16 cellular contexts compared by ENCODE assay signal in the genomic region with DNA sequence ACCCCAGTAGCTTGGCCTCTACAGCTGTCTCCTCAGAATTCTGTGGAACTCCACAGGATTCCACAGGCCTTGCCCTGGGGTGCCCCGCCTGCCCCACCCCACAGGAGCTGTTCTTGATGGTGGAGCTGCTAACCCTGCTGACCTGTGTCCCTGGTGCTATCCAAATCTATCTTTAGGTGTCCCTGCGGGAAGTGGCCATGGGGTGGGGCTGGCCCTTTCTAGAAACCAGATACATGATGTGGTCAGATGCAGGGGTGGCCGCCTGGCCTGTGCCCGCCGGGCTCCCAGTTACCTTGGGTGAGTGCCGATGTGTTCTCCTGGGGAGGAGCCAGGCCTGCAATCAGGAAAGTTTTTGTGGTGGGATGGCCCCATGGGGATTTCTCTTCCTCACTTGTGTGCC. TPM values are rescaled to one million over a fixed set of nuclear protein-coding genes. Genes with fewer than 3 reads are reported as not detected.
"Had no signal": no experiment of that assay in that cellular context is flagged by ENCODE, and none has a peak within 500 bp of the region (broad histone marks: within the 10 kb centered on the region; RNA-seq: fewer than 3 reads in every experiment).

No MANE protein-coding gene starts in this region.

- H3K27ac Mint-ChIP-seq: activated CD4-positive, alpha-beta memory T cell treated with anti-CD3 and anti-CD28 coated beads for 36 hours; activated naive CD8-positive, alpha-beta T cell; neural progenitor cell; T-helper 2 cell treated with Interferon-gamma antibody and Interleukin-4, amounts not matched to agents 5 μg/mL and 100 μg/mL, for 36 hours had no signal

- H3K4me3 ChIP-seq: neural progenitor cell, sigmoid colon, SJCRH30, thyroid gland had no signal

- H3K9me3 ChIP-seq: SJCRH30, thyroid gland had no signal

- H3K36me3 Mint-ChIP-seq: activated naive CD8-positive, alpha-beta T cell had no signal

- ATAC-seq: activated T-cell treated with anti-CD3 and anti-CD28 coated beads, Interleukin-2, amount 50 U/mL, for 4 hours; left lobe of liver had no signal

- H3K36me3 ChIP-seq: brain microvascular endothelial cell, neural progenitor cell, sigmoid colon, SJCRH30, thyroid gland had no signal

- H3K4me3 Mint-ChIP-seq: activated CD4-positive, alpha-beta memory T cell treated with anti-CD3 and anti-CD28 coated beads for 36 hours; activated naive CD8-positive, alpha-beta T cell; activated T-cell treated with anti-CD3 and anti-CD28 coated beads, Interleukin-2, amount 50 U/mL, for 4 hours; neural progenitor cell; T-helper 2 cell treated with Interferon-gamma antibody and Interleukin-4, amounts not matched to agents 5 μg/mL and 100 μg/mL, for 36 hours had no signal

- DNase-seq: activated CD4-positive, alpha-beta memory T cell treated with anti-CD3 and anti-CD28 coated beads for 36 hours; activated effector memory CD4-positive, alpha-beta T cell treated with anti-CD3 and anti-CD28 coated beads, Interleukin-2, amount 50 U/mL, for 16 hours; activated T-cell treated with anti-CD3 and anti-CD28 coated beads, Interleukin-2, amount 50 U/mL, for 4 hours; amygdala; brain microvascular endothelial cell; cerebellar nuclear complex; dermis blood vessel endothelial cell; sigmoid colon; SJCRH30; stimulated activated CD4-positive, alpha-beta T cell treated with anti-CD3 and anti-CD28 coated beads, Interleukin-15, amount 100 ng/mL, for 24 hours; stimulated activated CD4-positive, alpha-beta T cell treated with anti-CD3 and anti-CD28 coated beads, Interleukin-4, amount 100 ng/mL, for 24 hours; thyroid gland had no signal

- H3K27me3 Mint-ChIP-seq: activated CD4-positive, alpha-beta memory T cell treated with anti-CD3 and anti-CD28 coated beads for 36 hours had no signal

- H3K27ac ChIP-seq: brain microvascular endothelial cell, neural progenitor cell, SJCRH30, thyroid gland had no signal

- H3K4me1 ChIP-seq: neural progenitor cell, SJCRH30, thyroid gland had no signal

- H3K27me3 ChIP-seq: brain microvascular endothelial cell, neural progenitor cell, sigmoid colon, SJCRH30, thyroid gland had no signal

RNA-seq across cellular contexts. Expression of gene WNK2, which starts 34.2 kb away (rescaled TPM):
- total RNA-seq: dermis blood vessel endothelial cell, SJCRH30 had no signal
